ENCODE assay signal across 23 cellular contexts in the genomic region with DNA sequence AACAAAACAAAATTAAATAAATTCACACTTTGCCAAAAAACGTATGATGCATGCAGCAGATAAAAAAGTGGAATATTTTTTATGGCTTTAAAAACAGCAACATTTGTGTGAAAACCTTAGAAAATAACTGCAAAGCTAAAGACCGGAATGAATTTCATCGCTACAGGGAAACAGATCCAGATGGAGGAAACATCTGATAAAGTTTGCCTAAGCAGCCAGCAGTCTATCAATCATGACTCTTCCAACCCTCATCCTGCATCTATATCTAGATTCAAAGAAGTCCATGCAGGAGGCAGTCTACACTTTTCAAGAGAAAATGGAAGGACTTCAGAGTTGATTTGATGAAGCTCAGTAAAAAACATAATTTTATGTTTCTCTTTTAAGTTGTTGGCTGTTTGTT.
"Had no signal": no experiment of that assay in that cellular context is flagged by ENCODE, and none has a peak within 500 bp of the region (broad histone marks: within the 10 kb centered on the region; RNA-seq: fewer than 3 reads in every experiment).

No MANE protein-coding gene starts in this region.

- H3K4me3 ChIP-seq: ascending aorta, cardiac muscle cell had no signal

- DNase-seq: activated CD4-positive, alpha-beta T cell treated with anti-CD3 and anti-CD28 coated beads for 1 hour; activated CD4-positive, alpha-beta T cell treated with anti-CD3 and anti-CD28 coated beads, Interleukin-2, amount 10 ng/mL, durations not matched to agents 24 days and 14 days; activated CD4-positive, alpha-beta T cell treated with anti-CD3 and anti-CD28 coated beads, Interleukin-2, amount 50 U/mL, for 4 hours; activated CD4-positive, CD25-positive, alpha-beta regulatory T cell; activated CD8-positive, alpha-beta T cell treated with anti-CD3 and anti-CD28 coated beads, Interleukin-2, amount 10 ng/mL, durations not matched to agents 7 days and 5 days; activated gamma-delta T cell; activated naive CD4-positive, alpha-beta T cell treated with Interleukin-2 at 50 U/mL for 16 hours; activated naive CD8-positive, alpha-beta T cell treated with anti-CD3 and anti-CD28 coated beads, Interleukin-2, amount 10 ng/mL, durations not matched to agents 7 days and 5 days; activated T-cell treated with anti-CD3 and anti-CD28 coated beads, Interleukin-2, amount 50 U/mL, for 24 hours; amygdala; NCI-H1092 treated with DMSO at 0.1 percent for 48 hours; NCI-H1417; NCI-H2029; NCI-H510A; NCI-H526; NCI-H748 treated with DMSO at 0.1 percent for 48 hours; NK-92 treated with Interleukin-12 subunit alpha and Interleukin-12 subunit beta, amount 100 ng/mL, for 24 hours; RPMI8226; SIG-M5; T1000; WERI-Rb-1 had no signal

- ATAC-seq: activated CD8-positive, alpha-beta T cell treated with anti-CD3 and anti-CD28 coated beads, Interleukin-2, amount 10 ng/mL, durations not matched to agents 7 days and 5 days had no signal

- H3K36me3 ChIP-seq: cardiac muscle cell had no signal

- H3K27me3 ChIP-seq: ascending aorta, cardiac muscle cell had no signal

- H3K9me3 ChIP-seq: ascending aorta had no signal

- H3K27ac ChIP-seq: ascending aorta, cardiac muscle cell, WERI-Rb-1 had no signal
